In genomic region chr10:95434583-95434982, GRCh38 we compare ENCODE assay signal across 16 cellular contexts.
DNase-seq lines count a peak whose midpoint lies in the region; ATAC-seq and TF ChIP-seq lines count a peak whose summit lies in the region.
"Had no signal": no experiment of that assay in that cellular context is flagged by ENCODE, and none has a peak within 500 bp of the region (broad histone marks: within the 10 kb centered on the region; RNA-seq: fewer than 3 reads in every experiment).

No MANE protein-coding gene starts in this region.

- intact Hi-C loops in esophagus muscularis mucosa (cut with DNase I) = loop anchor here (5.0 kb wide), 2 partner anchors 123 to 168 kb away; no protein-coding TSS in a partner anchor

- DNase-seq in WTC11 (ENCODE audit: low spot score) (no peak), esophagus muscularis mucosa (ENCODE audit: extremely low spot score) (no peak), thoracic aorta (ENCODE audit: low spot score) (no peak), GOT3 (lab: John Stamatoyannopoulos, UW) (no peak), iPS-NIHi7 (ENCODE audit: extremely low spot score) (no peak)
- DNase-seq: activated CD4-positive, alpha-beta memory T cell treated with anti-CD3 and anti-CD28 coated beads for 36 hours; activated T-cell treated with anti-CD3 and anti-CD28 coated beads, Interleukin-2, amount 50 U/mL, for 1 hour; Caco-2; hypothalamus; NCI-H187; NCI-H345; ovary had no signal

- WGBS in esophagus muscularis mucosa = 68% methylated on average over 9 of the region's 9 CpGs

- H3K9me3 Mint-ChIP-seq in WTC11 = no peaks in the 10 kb centered on the region
- H3K9me3 Mint-ChIP-seq: activated CD4-positive, alpha-beta memory T cell treated with anti-CD3 and anti-CD28 coated beads for 36 hours; stimulated activated effector memory CD8-positive, alpha-beta T cell treated with anti-CD3 and anti-CD28 coated beads, Interleukin-12 subunit alpha, Interleukin-12 subunit beta, amount 100 ng/mL, for 72 hours had no signal

- H3K9me3 ChIP-seq in esophagus muscularis mucosa (no peaks in the 10 kb centered on the region), muscle layer of duodenum (ENCODE audit: control insufficient read depth in 1 of 2, low read length in 2 of 2) (no peaks in the 10 kb centered on the region), thoracic aorta (no peaks in the 10 kb centered on the region)
- H3K9me3 ChIP-seq: Caco-2, ovary had no signal

- H3K36me3 Mint-ChIP-seq in WTC11 = peaks cover 8% of the 10 kb centered on the region
- H3K36me3 Mint-ChIP-seq: activated CD4-positive, alpha-beta memory T cell treated with anti-CD3 and anti-CD28 coated beads for 36 hours; activated naive CD8-positive, alpha-beta T cell; stimulated activated effector memory CD8-positive, alpha-beta T cell treated with anti-CD3 and anti-CD28 coated beads, Interleukin-12 subunit alpha, Interleukin-12 subunit beta, amount 100 ng/mL, for 72 hours had no signal

- no peak for TF ChIP-seq EP300 in esophagus muscularis mucosa (IDR thresholded peaks at IDR 0.05)

- CTCF ChIA-PET in WTC11 (lab: Charles Lee) = interaction anchor here (2.9 to 8.2 kb wide), 2 partner anchors 11 to 167 kb away, joined by 11 to 166 read pairs; no protein-coding TSS in a partner anchor

- ATAC-seq in WTC11 (no peak), thoracic aorta (ENCODE audit: insufficient number of reproducible peaks, low FRiP score, low read depth) (no peak), SK-N-SH treated with all-trans-retinoic acid at 6 μM for 48 hours (no peak)
- ATAC-seq: stimulated activated effector memory CD8-positive, alpha-beta T cell treated with anti-CD3 and anti-CD28 coated beads, Interleukin-12 subunit alpha, Interleukin-12 subunit beta, amount 100 ng/mL, for 72 hours had no signal

- H3K36me3 ChIP-seq in esophagus muscularis mucosa (peaks cover 13 to 83% (median 56%) of the 10 kb centered on the region in 4 donors), muscle layer of duodenum (ENCODE audit: control insufficient read depth in 1 of 2, insufficient read depth in 2 of 2, low read length in 2 of 2) (peaks cover 10 to 16% of the 10 kb centered on the region in 2 donors), thoracic aorta (peaks cover 63% of the 10 kb centered on the region)
- H3K36me3 ChIP-seq: ovary had no signal

- no peaks in the 10 kb centered on the region for H3K27me3 Mint-ChIP-seq in WTC11 (ENCODE audit: low read depth)
- H3K27me3 Mint-ChIP-seq: activated CD4-positive, alpha-beta memory T cell treated with anti-CD3 and anti-CD28 coated beads for 36 hours; activated naive CD8-positive, alpha-beta T cell had no signal

- H3K4me1 ChIP-seq in esophagus muscularis mucosa (peaks cover 87 to 100% (median 100%) of the 10 kb centered on the region in 4 donors), muscle layer of duodenum (ENCODE audit: control insufficient read depth in 1 of 2, insufficient read depth in 2 of 2, low read length in 2 of 2) (peaks cover 20 to 69% of the 10 kb centered on the region in 2 donors), thoracic aorta (ENCODE audit: control insufficient read depth in 1 of 2, low read depth in 2 of 2) (peaks cover 43 to 99% of the 10 kb centered on the region in 2 donors)

- H3K4me1 Mint-ChIP-seq in WTC11 = peaks cover 2% of the 10 kb centered on the region; the same call in 1 of the 2 replicates
- H3K4me1 Mint-ChIP-seq: stimulated activated effector memory CD8-positive, alpha-beta T cell treated with anti-CD3 and anti-CD28 coated beads, Interleukin-12 subunit alpha, Interleukin-12 subunit beta, amount 100 ng/mL, for 72 hours had no signal

- H3K27me3 ChIP-seq in esophagus muscularis mucosa = no peaks in the 10 kb centered on the region
- no peaks in the 10 kb centered on the region for H3K27me3 ChIP-seq in muscle layer of duodenum (ENCODE audit: low read depth, low read length)
- H3K27me3 ChIP-seq in thoracic aorta (replicated peaks; ENCODE audit: insufficient read depth) = no peaks in the 10 kb centered on the region
- H3K27me3 ChIP-seq: ovary had no signal

- H3K27ac Mint-ChIP-seq in WTC11 = peak overlapping the region; percentile 40
- H3K27ac Mint-ChIP-seq: activated CD4-positive, alpha-beta memory T cell treated with anti-CD3 and anti-CD28 coated beads for 36 hours; activated naive CD8-positive, alpha-beta T cell; stimulated activated effector memory CD8-positive, alpha-beta T cell treated with anti-CD3 and anti-CD28 coated beads, Interleukin-12 subunit alpha, Interleukin-12 subunit beta, amount 100 ng/mL, for 72 hours had no signal

- H3K4me3 ChIP-seq in esophagus muscularis mucosa (no peak overlapping the region), muscle layer of duodenum (ENCODE audit: low read depth in 1 of 2, low read length in 2 of 2) (no peak overlapping the region), thoracic aorta (no peak overlapping the region)
- H3K4me3 ChIP-seq: ovary had no signal

- TF ChIP-seq CTCF in WTC11 (IDR thresholded peaks at IDR 0.05) = no peak
- no peak for TF ChIP-seq CTCF in esophagus muscularis mucosa (IDR thresholded peaks at IDR 0.05)
- no peak for TF ChIP-seq CTCF in thoracic aorta (IDR thresholded peaks at IDR 0.05)

- TF ChIP-seq POLR2A in esophagus muscularis mucosa (IDR thresholded peaks at IDR 0.05; ENCODE audit: low read depth) = no peak

- H3K27ac ChIP-seq in esophagus muscularis mucosa (replicated peaks in 1 of 4) (peak overlapping the region; percentile 85 to 97 (median 94)), muscle layer of duodenum (ENCODE audit: low read length) (peak overlapping the region; percentile 25), thoracic aorta (peak overlapping the region; percentile 89 to 98)
- H3K27ac ChIP-seq: ovary had no signal

- H3K4me3 Mint-ChIP-seq in WTC11 = no peak overlapping the region
- H3K4me3 Mint-ChIP-seq: activated CD4-positive, alpha-beta memory T cell treated with anti-CD3 and anti-CD28 coated beads for 36 hours; activated naive CD8-positive, alpha-beta T cell; stimulated activated effector memory CD8-positive, alpha-beta T cell treated with anti-CD3 and anti-CD28 coated beads, Interleukin-12 subunit alpha, Interleukin-12 subunit beta, amount 100 ng/mL, for 72 hours had no signal

- POLR2A ChIA-PET in WTC11 (lab: Charles Lee) = no interaction called here

TF ChIP-seq in WTC11, 78 proteins besides CTCF, POLR2A, EP300 and RAD21 (continues in another document):
- no peak for TF ChIP-seq ESRRA (CRISPR knock-in tag; IDR thresholded peaks at IDR 0.05; ENCODE audit: borderline replicate concordance)
- TF ChIP-seq ZNF281 (CRISPR knock-in tag; IDR thresholded peaks at IDR 0.05) = no peak
- TF ChIP-seq NFYB (CRISPR knock-in tag; conservative IDR thresholded peaks at IDR 0.05; ENCODE audit: low read depth) = no peak
- no peak for TF ChIP-seq ATF3 (CRISPR knock-in tag; conservative IDR thresholded peaks at IDR 0.05)
- no peak for TF ChIP-seq NR2C2 (CRISPR knock-in tag; IDR thresholded peaks at IDR 0.05)

TF ChIP-seq in SK-N-SH treated with all-trans-retinoic acid at 6 μM for 48 hours, 23 proteins besides CTCF, POLR2A, EP300 and RAD21 (continues in another document):
- TF ChIP-seq ZFP30 (CRISPR knock-in tag; IDR thresholded peaks at IDR 0.05) (no peak), CSDC2 (CRISPR knock-in tag; IDR thresholded peaks at IDR 0.05) (no peak), POU6F1 (CRISPR knock-in tag; IDR thresholded peaks at IDR 0.05; ENCODE audit: borderline replicate concordance, low read depth) (no peak), ZC3H10 (CRISPR knock-in tag; IDR thresholded peaks at IDR 0.05) (no peak), ZNF70 (CRISPR knock-in tag; IDR thresholded peaks at IDR 0.05) (no peak), OSR1 (CRISPR knock-in tag; IDR thresholded peaks at IDR 0.05) (no peak), BACH2 (CRISPR knock-in tag; IDR thresholded peaks at IDR 0.05; ENCODE audit: borderline replicate concordance) (no peak), TOX (CRISPR knock-in tag; IDR thresholded peaks at IDR 0.05; ENCODE audit: borderline replicate concordance) (no peak), ZFP3 (CRISPR knock-in tag; IDR thresholded peaks at IDR 0.05) (no peak), PPARA (CRISPR knock-in tag; IDR thresholded peaks at IDR 0.05; ENCODE audit: borderline replicate concordance) (no peak), TSHZ2 (CRISPR knock-in tag; IDR thresholded peaks at IDR 0.05) (no peak), ARNTL (CRISPR knock-in tag; IDR thresholded peaks at IDR 0.05; ENCODE audit: borderline replicate concordance, low read depth) (no peak)

Comparison
In these comparisons a context has a peak if more than half of its experiments do, and no peak if none do; other contexts are left out.
1. H3K27ac ChIP-seq: peak in every context shown above with its lines; median percentile 94 in esophagus muscularis mucosa; 94 in thoracic aorta; 25 in muscle layer of duodenum.